ENCODE assay signal across 1 cellular context in the genomic region with DNA sequence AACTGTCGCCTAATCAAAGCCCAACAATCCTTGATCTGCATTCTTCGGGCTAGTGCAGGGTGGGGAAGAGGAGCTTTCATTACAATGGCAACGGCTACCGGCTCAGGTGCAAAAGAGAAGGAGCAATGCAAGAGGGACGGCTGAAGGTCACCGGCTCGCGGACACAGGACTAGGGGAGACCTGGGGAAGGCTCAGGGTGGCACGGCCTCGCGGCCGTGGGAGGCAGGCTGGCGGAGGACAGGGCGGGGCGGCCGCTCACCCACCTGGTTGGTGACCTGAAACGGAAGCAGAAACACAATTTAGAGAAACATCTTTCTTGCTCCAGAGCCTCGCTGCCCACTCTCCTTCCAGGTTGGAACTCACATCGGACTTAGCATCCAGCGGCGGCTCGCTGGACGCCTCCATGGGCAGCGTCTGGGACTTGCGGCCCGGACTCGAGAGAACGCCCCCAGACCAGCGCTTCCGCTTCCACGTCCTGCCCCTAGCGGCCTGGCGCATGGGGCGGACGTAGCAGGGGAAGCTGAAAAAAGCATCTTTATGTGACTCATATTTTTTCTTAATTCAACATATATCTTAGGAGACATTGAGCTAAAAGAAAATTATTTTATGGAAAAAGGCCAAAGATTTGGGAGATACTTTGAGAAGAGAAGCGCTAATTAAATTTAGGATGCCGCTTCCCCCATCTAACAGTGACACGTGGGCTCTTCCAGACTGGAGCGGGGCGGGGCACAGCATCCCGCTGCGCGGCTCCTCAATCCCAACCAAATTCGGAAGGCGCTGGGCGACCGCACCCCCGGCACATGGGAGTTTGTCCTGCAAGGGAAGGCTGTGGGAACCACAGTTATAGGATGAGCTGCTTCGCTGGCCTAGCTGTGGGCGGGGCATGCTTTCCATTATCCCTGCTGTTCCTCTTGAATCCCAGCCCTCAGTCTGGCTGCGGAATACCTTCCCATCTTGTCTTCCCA.
TF ChIP-seq lines count a peak whose summit lies in the region.

A gene (minus strand): TSS at position 441 of the 965 bp plus-strand sequence. CDS start 36 bp downstream, at position 405.

TF ChIP-seq in HepG2, 621 proteins besides CTCF, POLR2A, EP300 and RAD21 (continued from another document and continues in another):
- TF ChIP-seq ZNF230 (CRISPR knock-in tag; IDR thresholded peaks at IDR 0.05), result peak; percentile 74; the same call in 1 of the 2 replicates
- no peak for TF ChIP-seq ZNF547 (CRISPR knock-in tag; IDR thresholded peaks at IDR 0.05)
- TF ChIP-seq, protein P1, sequence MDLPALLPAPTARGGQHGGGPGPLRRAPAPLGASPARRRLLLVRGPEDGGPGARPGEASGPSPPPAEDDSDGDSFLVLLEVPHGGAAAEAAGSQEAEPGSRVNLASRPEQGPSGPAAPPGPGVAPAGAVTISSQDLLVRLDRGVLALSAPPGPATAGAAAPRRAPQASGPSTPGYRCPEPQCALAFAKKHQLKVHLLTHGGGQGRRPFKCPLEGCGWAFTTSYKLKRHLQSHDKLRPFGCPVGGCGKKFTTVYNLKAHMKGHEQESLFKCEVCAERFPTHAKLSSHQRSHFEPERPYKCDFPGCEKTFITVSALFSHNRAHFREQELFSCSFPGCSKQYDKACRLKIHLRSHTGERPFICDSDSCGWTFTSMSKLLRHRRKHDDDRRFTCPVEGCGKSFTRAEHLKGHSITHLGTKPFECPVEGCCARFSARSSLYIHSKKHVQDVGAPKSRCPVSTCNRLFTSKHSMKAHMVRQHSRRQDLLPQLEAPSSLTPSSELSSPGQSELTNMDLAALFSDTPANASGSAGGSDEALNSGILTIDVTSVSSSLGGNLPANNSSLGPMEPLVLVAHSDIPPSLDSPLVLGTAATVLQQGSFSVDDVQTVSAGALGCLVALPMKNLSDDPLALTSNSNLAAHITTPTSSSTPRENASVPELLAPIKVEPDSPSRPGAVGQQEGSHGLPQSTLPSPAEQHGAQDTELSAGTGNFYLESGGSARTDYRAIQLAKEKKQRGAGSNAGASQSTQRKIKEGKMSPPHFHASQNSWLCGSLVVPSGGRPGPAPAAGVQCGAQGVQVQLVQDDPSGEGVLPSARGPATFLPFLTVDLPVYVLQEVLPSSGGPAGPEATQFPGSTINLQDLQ (CRISPR knock-in tag; IDR thresholded peaks at IDR 0.05), result peak; percentile 38; the same call in 1 of the 2 replicates
- peak; percentile 40; the same call in 1 of the 2 replicates for TF ChIP-seq ZNF331 (CRISPR knock-in tag; IDR thresholded peaks at IDR 0.05)
- TF ChIP-seq, protein P2, sequence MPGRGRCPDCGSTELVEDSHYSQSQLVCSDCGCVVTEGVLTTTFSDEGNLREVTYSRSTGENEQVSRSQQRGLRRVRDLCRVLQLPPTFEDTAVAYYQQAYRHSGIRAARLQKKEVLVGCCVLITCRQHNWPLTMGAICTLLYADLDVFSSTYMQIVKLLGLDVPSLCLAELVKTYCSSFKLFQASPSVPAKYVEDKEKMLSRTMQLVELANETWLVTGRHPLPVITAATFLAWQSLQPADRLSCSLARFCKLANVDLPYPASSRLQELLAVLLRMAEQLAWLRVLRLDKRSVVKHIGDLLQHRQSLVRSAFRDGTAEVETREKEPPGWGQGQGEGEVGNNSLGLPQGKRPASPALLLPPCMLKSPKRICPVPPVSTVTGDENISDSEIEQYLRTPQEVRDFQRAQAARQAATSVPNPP (CRISPR knock-in tag; IDR thresholded peaks at IDR 0.05), result no peak
- TF ChIP-seq PRMT3 (CRISPR knock-in tag; IDR thresholded peaks at IDR 0.05; ENCODE audit: borderline replicate concordance, low read depth), result peak; percentile 59; the same call in 1 of the 2 replicates
- TF ChIP-seq, protein P3, sequence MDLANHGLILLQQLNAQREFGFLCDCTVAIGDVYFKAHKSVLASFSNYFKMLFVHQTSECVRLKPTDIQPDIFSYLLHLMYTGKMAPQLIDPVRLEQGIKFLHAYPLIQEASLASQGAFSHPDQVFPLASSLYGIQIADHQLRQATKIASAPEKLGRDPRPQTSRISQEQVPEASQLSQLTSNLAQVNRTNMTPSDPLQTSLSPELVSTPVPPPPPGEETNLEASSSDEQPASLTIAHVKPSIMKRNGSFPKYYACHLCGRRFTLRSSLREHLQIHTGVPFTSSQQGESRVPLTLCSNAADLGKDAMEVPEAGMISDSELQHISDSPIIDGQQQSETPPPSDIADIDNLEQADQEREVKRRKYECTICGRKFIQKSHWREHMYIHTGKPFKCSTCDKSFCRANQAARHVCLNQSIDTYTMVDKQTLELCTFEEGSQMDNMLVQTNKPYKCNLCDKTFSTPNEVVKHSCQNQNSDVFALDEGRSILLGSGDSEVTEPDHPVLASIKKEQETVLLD (CRISPR knock-in tag; IDR thresholded peaks at IDR 0.05; ENCODE audit: low read depth), result no peak
- 0 out of 2 replicates have a peak, but pooled peaks have one; percentile 30 for TF ChIP-seq ZNF143 (CRISPR knock-in tag; IDR thresholded peaks at IDR 0.05)
- peak; percentile 47 for TF ChIP-seq HDAC2 (CRISPR knock-in tag; IDR thresholded peaks at IDR 0.05)
- peak; percentile 27; the same call in 1 of the 2 replicates for TF ChIP-seq ZNF232 (CRISPR knock-in tag; IDR thresholded peaks at IDR 0.05; ENCODE audit: borderline replicate concordance)
- TF ChIP-seq FOXJ3 (CRISPR knock-in tag; IDR thresholded peaks at IDR 0.05; ENCODE audit: borderline replicate concordance), result peak; percentile 30; the same call in 1 of the 2 replicates
- TF ChIP-seq KMT2B (CRISPR knock-in tag; IDR thresholded peaks at IDR 0.05), result peak; percentile 75; the same call in 1 of the 2 replicates
- TF ChIP-seq JUNB (CRISPR knock-in tag; IDR thresholded peaks at IDR 0.05; ENCODE audit: borderline replicate concordance), result no peak
- no peak for TF ChIP-seq SATB2 (CRISPR knock-in tag; IDR thresholded peaks at IDR 0.05)
- TF ChIP-seq RFXANK (CRISPR knock-in tag; IDR thresholded peaks at IDR 0.05), result 0 out of 2 replicates have a peak, but pooled peaks have one; percentile 46
- TF ChIP-seq, protein P4, sequence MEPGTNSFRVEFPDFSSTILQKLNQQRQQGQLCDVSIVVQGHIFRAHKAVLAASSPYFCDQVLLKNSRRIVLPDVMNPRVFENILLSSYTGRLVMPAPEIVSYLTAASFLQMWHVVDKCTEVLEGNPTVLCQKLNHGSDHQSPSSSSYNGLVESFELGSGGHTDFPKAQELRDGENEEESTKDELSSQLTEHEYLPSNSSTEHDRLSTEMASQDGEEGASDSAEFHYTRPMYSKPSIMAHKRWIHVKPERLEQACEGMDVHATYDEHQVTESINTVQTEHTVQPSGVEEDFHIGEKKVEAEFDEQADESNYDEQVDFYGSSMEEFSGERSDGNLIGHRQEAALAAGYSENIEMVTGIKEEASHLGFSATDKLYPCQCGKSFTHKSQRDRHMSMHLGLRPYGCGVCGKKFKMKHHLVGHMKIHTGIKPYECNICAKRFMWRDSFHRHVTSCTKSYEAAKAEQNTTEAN (CRISPR knock-in tag; conservative IDR thresholded peaks at IDR 0.05), result peak; percentile 66
- no peak for TF ChIP-seq RBAK (CRISPR knock-in tag; IDR thresholded peaks at IDR 0.05)
- TF ChIP-seq SAP130 (CRISPR knock-in tag; IDR thresholded peaks at IDR 0.05; ENCODE audit: low read depth), result peak; percentile 88
- TF ChIP-seq, protein P5, sequence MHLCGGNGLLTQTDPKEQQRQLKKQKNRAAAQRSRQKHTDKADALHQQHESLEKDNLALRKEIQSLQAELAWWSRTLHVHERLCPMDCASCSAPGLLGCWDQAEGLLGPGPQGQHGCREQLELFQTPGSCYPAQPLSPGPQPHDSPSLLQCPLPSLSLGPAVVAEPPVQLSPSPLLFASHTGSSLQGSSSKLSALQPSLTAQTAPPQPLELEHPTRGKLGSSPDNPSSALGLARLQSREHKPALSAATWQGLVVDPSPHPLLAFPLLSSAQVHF (CRISPR knock-in tag; IDR thresholded peaks at IDR 0.05), result no peak
- peak; percentile 47; the same call in 1 of the 2 replicates for TF ChIP-seq ZNF441 (CRISPR knock-in tag; IDR thresholded peaks at IDR 0.05; ENCODE audit: borderline replicate concordance)
- no peak for TF ChIP-seq SMAD9 (CRISPR knock-in tag; IDR thresholded peaks at IDR 0.05)
- TF ChIP-seq MIXL1 (CRISPR knock-in tag; IDR thresholded peaks at IDR 0.05), result peak; percentile 8; the same call in 1 of the 2 replicates
- no peak for TF ChIP-seq ZNF101 (CRISPR knock-in tag; IDR thresholded peaks at IDR 0.05; ENCODE audit: borderline replicate concordance, low read depth)
- TF ChIP-seq ZNF83 (CRISPR knock-in tag; IDR thresholded peaks at IDR 0.05; ENCODE audit: borderline replicate concordance), result no peak
- TF ChIP-seq HNRNPLL (IDR thresholded peaks at IDR 0.05; ENCODE audit: low read depth, low read length, poor library complexity, severe bottlenecking), result peak; percentile 54
- TF ChIP-seq SMAD1 (CRISPR knock-in tag; IDR thresholded peaks at IDR 0.05; ENCODE audit: borderline replicate concordance, low read depth), result no peak; the same call in 1 of the 2 replicates
- no peak for TF ChIP-seq SMYD3 (CRISPR knock-in tag; IDR thresholded peaks at IDR 0.05)
- TF ChIP-seq HOXA7 (CRISPR knock-in tag; IDR thresholded peaks at IDR 0.05), result no peak
- TF ChIP-seq RAD51 (IDR thresholded peaks at IDR 0.05; ENCODE audit: borderline replicate concordance), result no peak
- 0 out of 2 replicates have a peak, but pooled peaks have one; percentile 39 for TF ChIP-seq ZNF598 (CRISPR knock-in tag; IDR thresholded peaks at IDR 0.05; ENCODE audit: borderline replicate concordance)
- peak; percentile 95 for TF ChIP-seq U2AF1 (optimal IDR thresholded peaks at IDR 0.05; ENCODE audit: low read depth, low read length)
- TF ChIP-seq ELF3 (CRISPR knock-in tag; IDR thresholded peaks at IDR 0.05), result peak; percentile 6
- no peak; the same call in 1 of the 2 replicates for TF ChIP-seq ZFP41 (CRISPR knock-in tag; IDR thresholded peaks at IDR 0.05; ENCODE audit: borderline replicate concordance)
- TF ChIP-seq, protein P6, sequence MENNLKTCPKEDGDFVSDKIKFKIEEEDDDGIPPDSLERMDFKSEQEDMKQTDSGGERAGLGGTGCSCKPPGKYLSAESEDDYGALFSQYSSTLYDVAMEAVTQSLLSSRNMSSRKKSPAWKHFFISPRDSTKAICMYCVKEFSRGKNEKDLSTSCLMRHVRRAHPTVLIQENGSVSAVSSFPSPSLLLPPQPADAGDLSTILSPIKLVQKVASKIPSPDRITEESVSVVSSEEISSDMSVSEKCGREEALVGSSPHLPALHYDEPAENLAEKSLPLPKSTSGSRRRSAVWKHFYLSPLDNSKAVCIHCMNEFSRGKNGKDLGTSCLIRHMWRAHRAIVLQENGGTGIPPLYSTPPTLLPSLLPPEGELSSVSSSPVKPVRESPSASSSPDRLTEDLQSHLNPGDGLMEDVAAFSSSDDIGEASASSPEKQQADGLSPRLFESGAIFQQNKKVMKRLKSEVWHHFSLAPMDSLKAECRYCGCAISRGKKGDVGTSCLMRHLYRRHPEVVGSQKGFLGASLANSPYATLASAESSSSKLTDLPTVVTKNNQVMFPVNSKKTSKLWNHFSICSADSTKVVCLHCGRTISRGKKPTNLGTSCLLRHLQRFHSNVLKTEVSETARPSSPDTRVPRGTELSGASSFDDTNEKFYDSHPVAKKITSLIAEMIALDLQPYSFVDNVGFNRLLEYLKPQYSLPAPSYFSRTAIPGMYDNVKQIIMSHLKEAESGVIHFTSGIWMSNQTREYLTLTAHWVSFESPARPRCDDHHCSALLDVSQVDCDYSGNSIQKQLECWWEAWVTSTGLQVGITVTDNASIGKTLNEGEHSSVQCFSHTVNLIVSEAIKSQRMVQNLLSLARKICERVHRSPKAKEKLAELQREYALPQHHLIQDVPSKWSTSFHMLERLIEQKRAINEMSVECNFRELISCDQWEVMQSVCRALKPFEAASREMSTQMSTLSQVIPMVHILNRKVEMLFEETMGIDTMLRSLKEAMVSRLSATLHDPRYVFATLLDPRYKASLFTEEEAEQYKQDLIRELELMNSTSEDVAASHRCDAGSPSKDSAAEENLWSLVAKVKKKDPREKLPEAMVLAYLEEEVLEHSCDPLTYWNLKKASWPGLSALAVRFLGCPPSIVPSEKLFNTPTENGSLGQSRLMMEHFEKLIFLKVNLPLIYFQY (CRISPR knock-in tag; IDR thresholded peaks at IDR 0.05; ENCODE audit: borderline replicate concordance), result no peak
- TF ChIP-seq, protein P7, sequence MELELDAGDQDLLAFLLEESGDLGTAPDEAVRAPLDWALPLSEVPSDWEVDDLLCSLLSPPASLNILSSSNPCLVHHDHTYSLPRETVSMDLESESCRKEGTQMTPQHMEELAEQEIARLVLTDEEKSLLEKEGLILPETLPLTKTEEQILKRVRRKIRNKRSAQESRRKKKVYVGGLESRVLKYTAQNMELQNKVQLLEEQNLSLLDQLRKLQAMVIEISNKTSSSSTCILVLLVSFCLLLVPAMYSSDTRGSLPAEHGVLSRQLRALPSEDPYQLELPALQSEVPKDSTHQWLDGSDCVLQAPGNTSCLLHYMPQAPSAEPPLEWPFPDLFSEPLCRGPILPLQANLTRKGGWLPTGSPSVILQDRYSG (CRISPR knock-in tag; IDR thresholded peaks at IDR 0.05), result 0 out of 2 replicates have a peak, but pooled peaks have one; percentile 58
- TF ChIP-seq, protein P8, sequence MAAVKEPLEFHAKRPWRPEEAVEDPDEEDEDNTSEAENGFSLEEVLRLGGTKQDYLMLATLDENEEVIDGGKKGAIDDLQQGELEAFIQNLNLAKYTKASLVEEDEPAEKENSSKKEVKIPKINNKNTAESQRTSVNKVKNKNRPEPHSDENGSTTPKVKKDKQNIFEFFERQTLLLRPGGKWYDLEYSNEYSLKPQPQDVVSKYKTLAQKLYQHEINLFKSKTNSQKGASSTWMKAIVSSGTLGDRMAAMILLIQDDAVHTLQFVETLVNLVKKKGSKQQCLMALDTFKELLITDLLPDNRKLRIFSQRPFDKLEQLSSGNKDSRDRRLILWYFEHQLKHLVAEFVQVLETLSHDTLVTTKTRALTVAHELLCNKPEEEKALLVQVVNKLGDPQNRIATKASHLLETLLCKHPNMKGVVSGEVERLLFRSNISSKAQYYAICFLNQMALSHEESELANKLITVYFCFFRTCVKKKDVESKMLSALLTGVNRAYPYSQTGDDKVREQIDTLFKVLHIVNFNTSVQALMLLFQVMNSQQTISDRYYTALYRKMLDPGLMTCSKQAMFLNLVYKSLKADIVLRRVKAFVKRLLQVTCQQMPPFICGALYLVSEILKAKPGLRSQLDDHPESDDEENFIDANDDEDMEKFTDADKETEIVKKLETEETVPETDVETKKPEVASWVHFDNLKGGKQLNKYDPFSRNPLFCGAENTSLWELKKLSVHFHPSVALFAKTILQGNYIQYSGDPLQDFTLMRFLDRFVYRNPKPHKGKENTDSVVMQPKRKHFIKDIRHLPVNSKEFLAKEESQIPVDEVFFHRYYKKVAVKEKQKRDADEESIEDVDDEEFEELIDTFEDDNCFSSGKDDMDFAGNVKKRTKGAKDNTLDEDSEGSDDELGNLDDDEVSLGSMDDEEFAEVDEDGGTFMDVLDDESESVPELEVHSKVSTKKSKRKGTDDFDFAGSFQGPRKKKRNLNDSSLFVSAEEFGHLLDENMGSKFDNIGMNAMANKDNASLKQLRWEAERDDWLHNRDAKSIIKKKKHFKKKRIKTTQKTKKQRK (IDR thresholded peaks at IDR 0.05; ENCODE audit: low read length), result no peak
- 0 out of 2 replicates have a peak, but pooled peaks have one; percentile 17 for TF ChIP-seq NFYC (CRISPR knock-in tag; IDR thresholded peaks at IDR 0.05)
- no peak; the same call in 1 of the 2 replicates for TF ChIP-seq ZBTB42 (CRISPR knock-in tag; IDR thresholded peaks at IDR 0.05)
- TF ChIP-seq, protein P9, sequence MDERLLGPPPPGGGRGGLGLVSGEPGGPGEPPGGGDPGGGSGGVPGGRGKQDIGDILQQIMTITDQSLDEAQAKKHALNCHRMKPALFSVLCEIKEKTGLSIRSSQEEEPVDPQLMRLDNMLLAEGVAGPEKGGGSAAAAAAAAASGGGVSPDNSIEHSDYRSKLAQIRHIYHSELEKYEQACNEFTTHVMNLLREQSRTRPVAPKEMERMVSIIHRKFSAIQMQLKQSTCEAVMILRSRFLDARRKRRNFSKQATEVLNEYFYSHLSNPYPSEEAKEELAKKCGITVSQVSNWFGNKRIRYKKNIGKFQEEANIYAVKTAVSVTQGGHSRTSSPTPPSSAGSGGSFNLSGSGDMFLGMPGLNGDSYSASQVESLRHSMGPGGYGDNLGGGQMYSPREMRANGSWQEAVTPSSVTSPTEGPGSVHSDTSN (CRISPR knock-in tag; IDR thresholded peaks at IDR 0.05), result no peak
- no peak for TF ChIP-seq ZNF34 (CRISPR knock-in tag; IDR thresholded peaks at IDR 0.05; ENCODE audit: borderline replicate concordance)
- TF ChIP-seq PAX8 (CRISPR knock-in tag; IDR thresholded peaks at IDR 0.05; ENCODE audit: borderline replicate concordance), result no peak
